17 cellular contexts compared by ENCODE assay signal in genomic region chr5:136006164-136006563, GRCh38. TPM values are rescaled to one million over a fixed set of nuclear protein-coding genes. Genes with fewer than 3 reads are reported as not detected.
DNase-seq lines count a peak whose midpoint lies in the region; TF ChIP-seq lines count a peak whose summit lies in the region.
"Had no signal": no experiment of that assay in that cellular context is flagged by ENCODE, and none has a peak within 500 bp of the region (broad histone marks: within the 10 kb centered on the region; RNA-seq: fewer than 3 reads in every experiment).

No MANE protein-coding gene starts in this region.

- H3K4me3 ChIP-seq in SJSA1 (no peak overlapping the region), fibroblast of lung (replicated peaks in 1 of 4; ENCODE audit: control extremely low read depth in 1 of 4, insufficient read depth in 1 of 4, low read depth in 3 of 4, low read length in 4 of 4) (no peak overlapping the region), skeletal muscle cell (ENCODE audit: low read depth, low read length) (no peak overlapping the region)
- H3K4me3 ChIP-seq: skin epidermis had no signal

- H3K27ac ChIP-seq in SJSA1 = peak overlapping the region; percentile 66
- peak overlapping the region; percentile 91 for H3K27ac ChIP-seq in fibroblast of lung (ENCODE audit: insufficient read depth, low read length)

- H2AFZ ChIP-seq in fibroblast of lung (ENCODE audit: low read length) = no peak overlapping the region

- H3K9me3 ChIP-seq in SJSA1 (replicated peaks) (no peaks in the 10 kb centered on the region), fibroblast of lung (ENCODE audit: control insufficient read depth, insufficient read depth, low read depth, low read length) (no peaks in the 10 kb centered on the region)

- DNase-seq in EH (ENCODE audit: low read depth) (peak; percentile 64), SJSA1 (ENCODE audit: low read depth in 1 of 2, low spot score in 2 of 2) (peak; percentile 54), fibroblast of lung (ENCODE audit: low read depth in 2 of 2) (peak; percentile 69 to 92), skeletal muscle cell (ENCODE audit: low read depth) (peak; percentile 81), NCI-H2227 treated with DMSO at 0.1 percent for 48 hours (lab: John Stamatoyannopoulos, UW) (no peak), AML-193 (lab: John Stamatoyannopoulos, UW) (no peak)
- no peak for DNase-seq in stimulated activated CD8-positive, alpha-beta memory T cell treated with anti-CD3 and anti-CD28 coated beads, Interleukin-4, amount 100 ng/mL, for 48 hours
- no peak for DNase-seq in NK-92 treated with Interleukin-12 subunit alpha and Interleukin-12 subunit beta, amount 100 ng/mL, for 24 hours (lab: John Stamatoyannopoulos, UW)
- DNase-seq: activated CD4-positive, alpha-beta T cell treated with anti-CD3 and anti-CD28 coated beads for 4 hours; C1 segment of cervical spinal cord; DMS79; NCI-H2029; NCI-H526 treated with DMSO at 0.1 percent for 48 hours; RPMI8226 had no signal

- TF ChIP-seq CTCF in fibroblast of lung (conservative IDR thresholded peaks at IDR 0.05 in 1 of 2, IDR thresholded peaks at IDR 0.05 in 1 of 2; ENCODE audit: low read depth in 1 of 2, low read length in 2 of 2) = no peak

- H3K9ac ChIP-seq in fibroblast of lung (ENCODE audit: insufficient read depth, low read length) = no peak overlapping the region

- H3K79me2 ChIP-seq in fibroblast of lung (ENCODE audit: control insufficient read depth, insufficient read depth, low read length) = no peaks in the 10 kb centered on the region

- H3K36me3 ChIP-seq in SJSA1 = no peaks in the 10 kb centered on the region
- no peaks in the 10 kb centered on the region for H3K36me3 ChIP-seq in fibroblast of lung (ENCODE audit: control insufficient read depth, insufficient read depth, low read length)

- peak overlapping the region; percentile 71 for H3K4me2 ChIP-seq in fibroblast of lung (ENCODE audit: extremely low read depth, insufficient read depth, low read length)

- H4K20me1 ChIP-seq in fibroblast of lung (ENCODE audit: control insufficient read depth, extremely low read depth, insufficient read depth, low read length) = no peaks in the 10 kb centered on the region

- H3K27me3 ChIP-seq in SJSA1 (replicated peaks) (no peaks in the 10 kb centered on the region), fibroblast of lung (ENCODE audit: control insufficient read depth, insufficient read depth, low read length) (no peaks in the 10 kb centered on the region)

- H3K4me1 ChIP-seq in SJSA1 (replicated peaks) (peaks cover 57% of the 10 kb centered on the region), fibroblast of lung (ENCODE audit: control insufficient read depth, extremely low read depth, insufficient read depth, low read length) (peaks cover 29% of the 10 kb centered on the region)

RNA-seq across cellular contexts. Expression of gene TGFBI, which starts 22.6 kb away (rescaled TPM):
- total RNA-seq in SJSA1 (2014; rRNA removed; shearing (Covaris generic)) = 172 and 185 TPM in 2 replicates
- 270 and 398 TPM in 2 replicates for total RNA-seq in fibroblast of lung
- polyA plus RNA-seq in fibroblast of lung = 525 and 889 TPM in 2 replicates
- 631 and 968 TPM in 2 replicates for polyA plus RNA-seq in fibroblast of lung (2012)
- 379 and 787 TPM in 2 replicates for polyA minus RNA-seq in fibroblast of lung (ENCODE audit: low replicate concordance)

RNA-seq across cellular contexts. Expression of gene LECT2, which starts 51.4 kb away (rescaled TPM):
- total RNA-seq in SJSA1 (2014; rRNA removed; shearing (Covaris generic)) = not detected in 2 replicates
- not detected in 2 replicates for total RNA-seq in fibroblast of lung
- polyA plus RNA-seq in fibroblast of lung = not detected in 2 replicates
- not detected in 2 replicates for polyA plus RNA-seq in fibroblast of lung (2012)
- not detected in 2 replicates for polyA minus RNA-seq in fibroblast of lung (ENCODE audit: low replicate concordance)
- total RNA-seq: esophagus mucosa had no signal
- polyA plus RNA-seq: neural cell had no signal

Comparison
In these comparisons a context has a peak if more than half of its experiments do, and no peak if none do; other contexts are left out.
1. DNase-seq: peak in EH (single experiment), SJSA1 (2 of 2), fibroblast of lung (2 of 2) and skeletal muscle cell (single experiment); none in NCI-H2227 treated with DMSO at 0.1 percent for 48 hours (single experiment), AML-193 (0 of 2), stimulated activated CD8-positive, alpha-beta memory T cell treated with anti-CD3 and anti-CD28 coated beads, Interleukin-4, amount 100 ng/mL, for 48 hours (single experiment) and NK-92 treated with Interleukin-12 subunit alpha and Interleukin-12 subunit beta, amount 100 ng/mL, for 24 hours (single experiment).